Comparison of ENCODE assay signal across 14 cellular contexts in the genomic region with DNA sequence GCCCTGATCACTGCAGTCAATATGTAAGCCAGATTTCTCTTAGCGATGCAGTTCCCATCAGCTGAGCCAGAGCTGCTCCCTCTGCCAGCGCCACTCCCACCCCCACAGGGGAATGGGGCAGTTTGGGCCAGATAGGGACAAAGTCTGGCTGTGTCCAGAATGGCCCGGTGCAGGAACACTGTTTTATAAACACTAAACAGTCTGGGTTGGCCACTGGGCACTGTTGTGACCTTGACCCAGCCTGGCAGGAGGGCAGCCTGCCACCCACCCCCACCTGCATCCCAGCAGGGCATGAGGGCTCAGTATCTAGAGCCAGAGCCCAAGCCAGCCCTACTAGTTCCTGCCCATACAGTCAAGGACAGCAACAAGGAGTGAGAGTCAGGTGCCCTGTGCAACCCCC. TPM values are rescaled to one million over a fixed set of nuclear protein-coding genes. Genes with fewer than 3 reads are reported as not detected.
DNase-seq lines count a peak whose midpoint lies in the region; ATAC-seq and TF ChIP-seq lines count a peak whose summit lies in the region.
"Had no signal": no experiment of that assay in that cellular context is flagged by ENCODE, and none has a peak within 500 bp of the region (broad histone marks: within the 10 kb centered on the region; RNA-seq: fewer than 3 reads in every experiment).

No MANE protein-coding gene starts in this region.

- no peaks in the 10 kb centered on the region for H3K9me3 Mint-ChIP-seq in activated CD4-positive, alpha-beta T cell treated with anti-CD3 and anti-CD28 coated beads for 36 hours (ENCODE audit: low read depth)
- H3K9me3 Mint-ChIP-seq in activated CD4-positive, alpha-beta T cell treated with anti-CD3 and anti-CD28 coated beads, Interleukin-2, amount 10 ng/mL, durations not matched to agents 24 days and 14 days, result no peaks in the 10 kb centered on the region
- H3K9me3 Mint-ChIP-seq in CD14-positive monocyte, result peaks cover 0 to 2% (median 0%) of the 10 kb centered on the region in 7 donors

- no peak overlapping the region for H3K4me3 ChIP-seq in parathyroid adenoma (ENCODE audit: low read depth, low read length)

- no peaks in the 10 kb centered on the region for H3K36me3 ChIP-seq in parathyroid adenoma (ENCODE audit: control insufficient read depth, insufficient read depth, low read length)
- H3K36me3 ChIP-seq: esophagus muscularis mucosa had no signal

- H3K4me2 ChIP-seq in parathyroid adenoma (ENCODE audit: low read length), result peak overlapping the region; percentile 76

- H3K9ac ChIP-seq in parathyroid adenoma, result peak overlapping the region; percentile 2

- H3K4me1 Mint-ChIP-seq in activated CD4-positive, alpha-beta T cell treated with anti-CD3 and anti-CD28 coated beads for 36 hours, result peaks cover 4% of the 10 kb centered on the region
- peaks cover 2% of the 10 kb centered on the region for H3K4me1 Mint-ChIP-seq in activated CD4-positive, alpha-beta T cell treated with anti-CD3 and anti-CD28 coated beads, Interleukin-2, amount 10 ng/mL, durations not matched to agents 24 days and 14 days
- no peaks in the 10 kb centered on the region for H3K4me1 Mint-ChIP-seq in CD14-positive monocyte

- H3K79me2 ChIP-seq in parathyroid adenoma, result peaks cover 2% of the 10 kb centered on the region

- no peak for DNase-seq in activated CD4-positive, alpha-beta T cell treated with anti-CD3 and anti-CD28 coated beads for 36 hours
- no peak for DNase-seq in activated CD4-positive, alpha-beta T cell treated with anti-CD3 and anti-CD28 coated beads, Interleukin-2, amount 10 ng/mL, durations not matched to agents 24 days and 14 days
- DNase-seq in iPS-NIHi7 (ENCODE audit: extremely low spot score), result peak; percentile 3
- DNase-seq in CD14-positive monocyte (ENCODE audit: low spot score), result no peak
- DNase-seq in islet precursor cell, result no peak
- DNase-seq: activated CD4-positive, CD25-positive, alpha-beta regulatory T cell; left colon; NCI-H2029; NCI-H524 treated with DMSO at 0.1 percent for 48 hours; PC-3 had no signal

- intact Hi-C loops in activated CD4-positive, alpha-beta T cell treated with anti-CD3 and anti-CD28 coated beads for 36 hours (cut with DNase I, micrococcal nuclease), result loop anchor here in 1 of 2 experiments (5.0 kb wide), 1 partner anchor 363 kb away; the partner anchor contains the start of gene DRGX
- intact Hi-C loops in activated CD4-positive, alpha-beta T cell treated with anti-CD3 and anti-CD28 coated beads, Interleukin-2, amount 10 ng/mL, durations not matched to agents 24 days and 14 days (cut with micrococcal nuclease), result loop anchor here (10.0 kb wide), 1 partner anchor 366 kb away; the partner anchor contains the start of gene DRGX
- intact Hi-C loops in CD14-positive monocyte (cut with micrococcal nuclease), result no loop called here

- no peaks in the 10 kb centered on the region for H3K27me3 ChIP-seq in parathyroid adenoma (ENCODE audit: control insufficient read depth, insufficient read depth, low read length)

- no peaks in the 10 kb centered on the region for H3K9me3 ChIP-seq in parathyroid adenoma (ENCODE audit: control insufficient read depth, low read length)
- H3K9me3 ChIP-seq: esophagus muscularis mucosa had no signal

- no peak for ATAC-seq in activated CD4-positive, alpha-beta T cell treated with anti-CD3 and anti-CD28 coated beads for 36 hours
- no peak for ATAC-seq in HG03280 (IDR thresholded peaks at IDR 0.05; ENCODE audit: unreplicated experiment)
- ATAC-seq: left colon, PC-3 had no signal

- POLR2A ChIA-PET in activated CD4-positive, alpha-beta T cell treated with anti-CD3 and anti-CD28 coated beads for 36 hours (lab: Charles Lee), result no interaction called here

- H3K27ac Mint-ChIP-seq in activated CD4-positive, alpha-beta T cell treated with anti-CD3 and anti-CD28 coated beads for 36 hours, result no peak overlapping the region
- no peak overlapping the region for H3K27ac Mint-ChIP-seq in activated CD4-positive, alpha-beta T cell treated with anti-CD3 and anti-CD28 coated beads, Interleukin-2, amount 10 ng/mL, durations not matched to agents 24 days and 14 days
- H3K27ac Mint-ChIP-seq in CD14-positive monocyte, result no peak overlapping the region

- H3K4me3 Mint-ChIP-seq in activated CD4-positive, alpha-beta T cell treated with anti-CD3 and anti-CD28 coated beads for 36 hours, result peak overlapping the region; percentile 1
- H3K4me3 Mint-ChIP-seq in activated CD4-positive, alpha-beta T cell treated with anti-CD3 and anti-CD28 coated beads, Interleukin-2, amount 10 ng/mL, durations not matched to agents 24 days and 14 days, result no peak overlapping the region
- no peak overlapping the region for H3K4me3 Mint-ChIP-seq in CD14-positive monocyte

- no peak for TF ChIP-seq CTCF in VCaP (conservative IDR thresholded peaks at IDR 0.05)
- no peak for TF ChIP-seq CTCF in parathyroid adenoma (IDR thresholded peaks at IDR 0.05)
- TF ChIP-seq CTCF in CD14-positive monocyte (IDR thresholded peaks at IDR 0.05), result no peak

- H3K4me1 ChIP-seq in parathyroid adenoma, result peaks cover 28% of the 10 kb centered on the region

- CTCF ChIA-PET in activated CD4-positive, alpha-beta T cell treated with anti-CD3 and anti-CD28 coated beads for 36 hours (lab: Charles Lee), result no interaction called here

- H2AFZ ChIP-seq in parathyroid adenoma, result peak overlapping the region; percentile 81

- H3K27ac ChIP-seq in VCaP, result peak overlapping the region; percentile 88; the same call in 1 of the 2 replicates
- H3K27ac ChIP-seq in parathyroid adenoma, result peak overlapping the region; percentile 96
- H3K27ac ChIP-seq: esophagus muscularis mucosa had no signal

- peaks cover 29% of the 10 kb centered on the region for H3K27me3 Mint-ChIP-seq in activated CD4-positive, alpha-beta T cell treated with anti-CD3 and anti-CD28 coated beads for 36 hours
- peaks cover 14% of the 10 kb centered on the region for H3K27me3 Mint-ChIP-seq in activated CD4-positive, alpha-beta T cell treated with anti-CD3 and anti-CD28 coated beads, Interleukin-2, amount 10 ng/mL, durations not matched to agents 24 days and 14 days
- H3K27me3 Mint-ChIP-seq in CD14-positive monocyte (ENCODE audit: low read depth in 3 of 3), result peaks cover 14 to 37% (median 27%) of the 10 kb centered on the region in 3 donors

- H3K36me3 Mint-ChIP-seq in activated CD4-positive, alpha-beta T cell treated with anti-CD3 and anti-CD28 coated beads for 36 hours (ENCODE audit: low read depth), result no peaks in the 10 kb centered on the region
- no peaks in the 10 kb centered on the region for H3K36me3 Mint-ChIP-seq in activated CD4-positive, alpha-beta T cell treated with anti-CD3 and anti-CD28 coated beads, Interleukin-2, amount 10 ng/mL, durations not matched to agents 24 days and 14 days (ENCODE audit: low read depth)
- no peaks in the 10 kb centered on the region for H3K36me3 Mint-ChIP-seq in CD14-positive monocyte

RNA-seq across cellular contexts. Expression of gene OGDHL, which starts 1.3 kb away (rescaled TPM):
- under 1 TPM; 0.44 to 0.73 TPM for total RNA-seq in activated CD4-positive, alpha-beta T cell treated with anti-CD3 and anti-CD28 coated beads for 36 hours
- 0.89 and 0.97 TPM in 2 replicates for total RNA-seq in activated CD4-positive, alpha-beta T cell treated with anti-CD3 and anti-CD28 coated beads, Interleukin-2, amount 10 ng/mL, durations not matched to agents 24 days and 14 days
- polyA plus RNA-seq in CD14-positive monocyte, result not detected
